Comparison of ENCODE assay signal across 19 cellular contexts in genomic region chr11:9206496-9206895, GRCh38. TPM values are rescaled to one million over a fixed set of nuclear protein-coding genes. Genes with fewer than 3 reads are reported as not detected.
DNase-seq lines count a peak whose midpoint lies in the region; ATAC-seq, FAIRE-seq and TF ChIP-seq lines count a peak whose summit lies in the region.
"Had no signal": no experiment of that assay in that cellular context is flagged by ENCODE, and none has a peak within 500 bp of the region (broad histone marks: within the 10 kb centered on the region; RNA-seq: fewer than 3 reads in every experiment).

No MANE protein-coding gene starts in this region.

- CTCF ChIA-PET in BJ (lab: Yijun Ruan, JAX) = no interaction called here
- CTCF ChIA-PET in CD8-positive, alpha-beta T cell (lab: Charles Lee) = no interaction called here

- peaks cover 48% of the 10 kb centered on the region for H3K4me1 Mint-ChIP-seq in CD8-positive, alpha-beta T cell (ENCODE audit: low read depth)

- intact Hi-C loops in dorsolateral prefrontal cortex (cut with DNase I) = no loop called here
- intact Hi-C loops in right cardiac atrium (cut with DNase I) = no loop called here
- intact Hi-C loops in CD8-positive, alpha-beta T cell (cut with DNase I, micrococcal nuclease) = no loop called here

- DNase-seq in BJ (ENCODE audit: low read depth) (peak; percentile 41), RCC 7860 (ENCODE audit: low spot score) (no peak), dorsolateral prefrontal cortex (no peak), non-pigmented ciliary epithelial cell (ENCODE audit: low read depth) (peak; percentile 59), right cardiac atrium (no peak), KG1 (lab: John Stamatoyannopoulos, UW) (no peak)
- no peak for DNase-seq in activated CD8-positive, alpha-beta memory T cell treated with anti-CD3 and anti-CD28 coated beads, Interleukin-2, amount 50 U/mL, for 48 hours
- DNase-seq in CD8-positive, alpha-beta T cell = no peak
- DNase-seq: activated CD4-positive, alpha-beta T cell treated with anti-CD3 and anti-CD28 coated beads, Interleukin-2, amount 50 U/mL, for 4 hours; activated naive CD8-positive, alpha-beta T cell treated with anti-CD3 and anti-CD28 coated beads, Interleukin-2, amount 50 U/mL, for 24 hours; activated T-cell treated with anti-CD3 and anti-CD28 coated beads, Interleukin-2, amount 50 U/mL, for 48 hours; colonic mucosa; DMS79; H7; NCI-H187 treated with DMSO at 0.1 percent for 48 hours; posterior cingulate gyrus; stomach had no signal

- 52% methylated on average over 2 of the region's 2 CpGs for WGBS in right cardiac atrium

- ATAC-seq in right cardiac atrium = no peak
- no peak for ATAC-seq in CD8-positive, alpha-beta T cell
- ATAC-seq: activated naive CD8-positive, alpha-beta T cell treated with anti-CD3 and anti-CD28 coated beads, Interleukin-2, amount 50 U/mL, for 24 hours had no signal

- peaks cover 3% of the 10 kb centered on the region for H3K4me1 ChIP-seq in right cardiac atrium (ENCODE audit: control insufficient read depth, insufficient read depth, low read length)
- H3K4me1 ChIP-seq in CD8-positive, alpha-beta T cell (ENCODE audit: insufficient read depth, low read length) = peaks cover 17% of the 10 kb centered on the region
- H3K4me1 ChIP-seq: colonic mucosa had no signal

- H3K27ac Mint-ChIP-seq in CD8-positive, alpha-beta T cell = no peak overlapping the region
- H3K27ac Mint-ChIP-seq: activated naive CD8-positive, alpha-beta T cell treated with anti-CD3 and anti-CD28 coated beads, Interleukin-2, amount 50 U/mL, for 24 hours had no signal

- H3K27me3 ChIP-seq in BJ (ENCODE audit: control insufficient read depth, insufficient read depth, low read length) (no peaks in the 10 kb centered on the region), dorsolateral prefrontal cortex (no peaks in the 10 kb centered on the region), right cardiac atrium (ENCODE audit: control insufficient read depth, insufficient read depth) (no peaks in the 10 kb centered on the region)
- no peaks in the 10 kb centered on the region for H3K27me3 ChIP-seq in CD8-positive, alpha-beta T cell (ENCODE audit: insufficient read depth, low read length)
- H3K27me3 ChIP-seq: BLaER1 treated with 17β-estradiol and CSF1 and Interleukin-3, amounts not matched to agents 10 nM and 100 nM; colonic mucosa; stomach had no signal

- peaks cover 9% of the 10 kb centered on the region for H3K36me3 ChIP-seq in BJ (ENCODE audit: control insufficient read depth, insufficient read depth, low read length)
- peaks cover 5% of the 10 kb centered on the region for H3K36me3 ChIP-seq in CD8-positive, alpha-beta T cell (ENCODE audit: insufficient read depth, low read length)
- H3K36me3 ChIP-seq: colonic mucosa had no signal

- H3K27me3 Mint-ChIP-seq in CD8-positive, alpha-beta T cell (ENCODE audit: low read depth) = no peaks in the 10 kb centered on the region
- H3K27me3 Mint-ChIP-seq: activated naive CD8-positive, alpha-beta T cell treated with anti-CD3 and anti-CD28 coated beads, Interleukin-2, amount 50 U/mL, for 24 hours had no signal

- TF ChIP-seq CTCF in BJ (IDR thresholded peaks at IDR 0.05; ENCODE audit: insufficient read depth, low read depth, low read length) = no peak
- no peak for TF ChIP-seq CTCF in dorsolateral prefrontal cortex (IDR thresholded peaks at IDR 0.05 in 54 of 56, conservative IDR thresholded peaks at IDR 0.05 in 2 of 56; ENCODE audit: low read depth in 1 of 56, partially characterized antibody in 56 of 56)
- TF ChIP-seq CTCF in CD8-positive, alpha-beta T cell (IDR thresholded peaks at IDR 0.05) = no peak

- H3K9me3 ChIP-seq in right cardiac atrium (ENCODE audit: control insufficient read depth, low read length) = no peaks in the 10 kb centered on the region
- H3K9me3 ChIP-seq in CD8-positive, alpha-beta T cell (ENCODE audit: low read length) = no peaks in the 10 kb centered on the region
- H3K9me3 ChIP-seq: BLaER1 treated with 17β-estradiol and CSF1 and Interleukin-3, amounts not matched to agents 10 nM and 100 nM; colonic mucosa; stomach had no signal

- POLR2A ChIA-PET in BJ (lab: Charles Lee) = no interaction called here
- POLR2A ChIA-PET in CD8-positive, alpha-beta T cell (lab: Charles Lee) = no interaction called here

- H3K4me3 Mint-ChIP-seq in CD8-positive, alpha-beta T cell = no peak overlapping the region
- H3K4me3 Mint-ChIP-seq: activated naive CD8-positive, alpha-beta T cell treated with anti-CD3 and anti-CD28 coated beads, Interleukin-2, amount 50 U/mL, for 24 hours had no signal

- peaks cover 30% of the 10 kb centered on the region for H3K36me3 Mint-ChIP-seq in CD8-positive, alpha-beta T cell

- H3K4me3 ChIP-seq in BJ (ENCODE audit: low read depth, low read length) (no peak overlapping the region), dorsolateral prefrontal cortex (no peak overlapping the region), right cardiac atrium (ENCODE audit: low read length) (no peak overlapping the region)
- H3K4me3 ChIP-seq in CD8-positive, alpha-beta T cell (ENCODE audit: low read depth, low read length) = no peak overlapping the region
- H3K4me3 ChIP-seq: BLaER1 treated with 17β-estradiol and CSF1 and Interleukin-3, amounts not matched to agents 10 nM and 100 nM; colonic mucosa; stomach had no signal

- H3K27ac ChIP-seq in dorsolateral prefrontal cortex = peak overlapping the region in 52 of 59 donors; percentile 3 to 85 (median 70)
- no peak overlapping the region for H3K27ac ChIP-seq in right cardiac atrium (ENCODE audit: low read length)
- no peak overlapping the region for H3K27ac ChIP-seq in CD8-positive, alpha-beta T cell (ENCODE audit: low read depth, low read length)
- H3K27ac ChIP-seq: BLaER1 treated with 17β-estradiol and CSF1 and Interleukin-3, amounts not matched to agents 10 nM and 100 nM; colonic mucosa; stomach had no signal

- H3K9me3 Mint-ChIP-seq in CD8-positive, alpha-beta T cell = no peaks in the 10 kb centered on the region
- H3K9me3 Mint-ChIP-seq: activated naive CD8-positive, alpha-beta T cell treated with anti-CD3 and anti-CD28 coated beads, Interleukin-2, amount 50 U/mL, for 24 hours had no signal

- peak; percentile 40 for FAIRE-seq in RCC 7860 (lab: Jason Lieb, UNC)
- FAIRE-seq: urothelium cell line had no signal

RNA-seq across cellular contexts. Expression of gene DENND5A, which starts 58.7 kb away (rescaled TPM):
- polyA plus RNA-seq in BJ (2011; rRNA removed) (194 and 289 TPM in 2 replicates), right cardiac atrium (50.6 TPM)
- 288 and 427 TPM in 2 replicates for polyA minus RNA-seq in BJ (2011; rRNA and poly(A)+ RNA removed)
- total RNA-seq in dorsolateral prefrontal cortex (100 to 1,000 TPM; 128 to 331 (median 174) TPM), right cardiac atrium (100 to 1,000 TPM in 1 of 4 donors, 10 to 100 TPM in 3; 84.9 to 121 (median 93.3) TPM)
- total RNA-seq in CD8-positive, alpha-beta T cell = 10 to 100 TPM; 78.8 to 81.7 TPM

Comparison
In these comparisons a context has a peak if more than half of its experiments do, and no peak if none do; other contexts are left out.
1. DNase-seq: peak in BJ (single experiment) and non-pigmented ciliary epithelial cell (single experiment); none in RCC 7860 (single experiment), dorsolateral prefrontal cortex (0 of 10), activated CD8-positive, alpha-beta memory T cell treated with anti-CD3 and anti-CD28 coated beads, Interleukin-2, amount 50 U/mL, for 48 hours (single experiment), right cardiac atrium (0 of 3), CD8-positive, alpha-beta T cell (0 of 7) and KG1 (single experiment).
2. H3K27ac ChIP-seq: peak in dorsolateral prefrontal cortex (52 of 59); none in right cardiac atrium (single experiment) and CD8-positive, alpha-beta T cell (single experiment).